Comparison of ENCODE assay signal across 23 cellular contexts in genomic region chr20:60729119-60729900, GRCh38.
DNase-seq lines count a peak whose midpoint lies in the region; ATAC-seq, FAIRE-seq and TF ChIP-seq lines count a peak whose summit lies in the region.
"Had no signal": no experiment of that assay in that cellular context is flagged by ENCODE, and none has a peak within 500 bp of the region (broad histone marks: within the 10 kb centered on the region; RNA-seq: fewer than 3 reads in every experiment).

No MANE protein-coding gene starts in this region.

- H3K23me2 ChIP-seq in H1 (ENCODE audit: low read depth, low read length): no peaks in the 10 kb centered on the region

- H3K56ac ChIP-seq in H1 (replicated peaks; ENCODE audit: insufficient read length, low read depth, low read length): no peak overlapping the region

- H3K4me2 ChIP-seq in H1 (ENCODE audit: insufficient read depth in 1 of 2, low read depth in 2 of 2, low read length in 2 of 2) (peak overlapping the region; percentile 40 to 54), neural progenitor cell (no peak overlapping the region)
- H3K4me2 ChIP-seq: KMS-11, SK-N-SH had no signal

- H3K14ac ChIP-seq in H1 (ENCODE audit: insufficient read length): no peak overlapping the region

- no peak overlapping the region for H3K27ac Mint-ChIP-seq in neural progenitor cell
- H3K27ac Mint-ChIP-seq: CD8-positive, alpha-beta T cell had no signal

- CTCF ChIA-PET in H1 (lab: Charles Lee; ENCODE audit: partially characterized antibody): interaction anchor here (5.2 kb wide), 1 partner anchor 11 kb away, joined by 20 read pairs; no protein-coding TSS in a partner anchor

- no peaks in the 10 kb centered on the region; a peak in 1 of 8 replicates for H3K36me3 ChIP-seq in H1 (ENCODE audit: control insufficient read depth in 2 of 4, insufficient read depth in 4 of 4, low read length in 3 of 4)
- no peaks in the 10 kb centered on the region for H3K36me3 ChIP-seq in neural progenitor cell
- no peaks in the 10 kb centered on the region for H3K36me3 ChIP-seq in adrenal gland (replicated peaks in 1 of 2)

- no peaks in the 10 kb centered on the region for H3K4me1 Mint-ChIP-seq in neural progenitor cell

- peaks cover 6% of the 10 kb centered on the region for H3K9me3 Mint-ChIP-seq in neural progenitor cell

- H3K79me1 ChIP-seq in H1 (ENCODE audit: low read depth, low read length): no peaks in the 10 kb centered on the region

- H3K27ac ChIP-seq in H1 (ENCODE audit: low read depth, low read length) (peak overlapping the region; percentile 24; the same call in 1 of the 2 replicates), neural progenitor cell (no peak overlapping the region), adrenal gland (no peak overlapping the region)
- H3K27ac ChIP-seq: KMS-11 had no signal

- WGBS in H1 (ENCODE audit: extremely low coverage in 1 of 2, insufficient coverage in 1 of 2, insufficient read length in 1 of 2, insufficient replicate concordance in 2 of 2, low coverage in 1 of 2, low lambda C conversion rate in 2 of 2, missing lambda C conversion rate in 1 of 2), 2 experiments: 53% methylated on average over 7 of the region's 7 CpGs; no CpG with 5 or more reads in 1 of the 2 experiments
- WGBS in adrenal gland, 4 donors: 28 to 73% (median 54%) methylated on average over 6 to 7 of the region's 7 CpGs

- TF ChIP-seq RAD21 in H1 (IDR thresholded peaks at IDR 0.05 in 1 of 2, conservative IDR thresholded peaks at IDR 0.05 in 1 of 2; ENCODE audit: low read depth in 2 of 2, low read length in 2 of 2): no peak

- H3K9me3 ChIP-seq in H1 (ENCODE audit: insufficient read depth in 2 of 2, low read depth in 1 of 2, low read length in 1 of 2): peaks cover 2% of the 10 kb centered on the region in 2 experiments; a peak in 2 of 4 replicates
- no peaks in the 10 kb centered on the region for H3K9me3 ChIP-seq in neural progenitor cell (ENCODE audit: low read depth)
- H3K9me3 ChIP-seq in adrenal gland (replicated peaks in 1 of 3): peaks cover 0 to 6% (median 0%) of the 10 kb centered on the region in 3 donors

- H3K23ac ChIP-seq in H1 (ENCODE audit: insufficient read length): no peak overlapping the region

- FAIRE-seq in H1 (lab: Jason Lieb, UNC): peak; percentile 32
- FAIRE-seq: GM12878 had no signal

- POLR2A ChIA-PET in H1 (lab: Charles Lee; ENCODE audit: partially characterized antibody): interaction anchor here (1.0 to 1.1 kb wide), 2 partner anchors 18 to 60 kb away, joined by 3 to 4 read pairs; no protein-coding TSS in a partner anchor

- peak overlapping the region; percentile 35 for H2BK120ac ChIP-seq in H1 (replicated peaks; ENCODE audit: low read depth, low read length)

- H3K27me3 ChIP-seq in H1 (replicated peaks in 1 of 4; ENCODE audit: control insufficient read depth in 3 of 4, extremely low read depth in 1 of 4, insufficient read depth in 3 of 4, low read length in 3 of 4) (no peaks in the 10 kb centered on the region; a peak in 1 of 7 replicates), neural progenitor cell (no peaks in the 10 kb centered on the region), adrenal gland (no peaks in the 10 kb centered on the region)

- peaks cover 4% of the 10 kb centered on the region for H3K27me3 Mint-ChIP-seq in neural progenitor cell (ENCODE audit: insufficient read depth, low read depth)

- ATAC-seq in omental fat pad (ENCODE audit: low FRiP score) (no peak), HG02840 (IDR thresholded peaks at IDR 0.05; ENCODE audit: low FRiP score, unreplicated experiment) (no peak)
- ATAC-seq: CD8-positive, alpha-beta T cell; GM12878; HCT116; Panc1 had no signal

- peak overlapping the region; percentile 100; the same call in 1 of the 2 replicates for H2BK20ac ChIP-seq in H1 (ENCODE audit: low read length)

- H2BK5ac ChIP-seq in H1 (ENCODE audit: low read depth, low read length): peak overlapping the region; percentile 74

- peak overlapping the region; percentile 9 for H3K18ac ChIP-seq in H1 (ENCODE audit: extremely low read depth, low read length)

- H4K5ac ChIP-seq in H1 (ENCODE audit: insufficient read length, low read depth, low read length): peak overlapping the region; percentile 32

- H3K9ac ChIP-seq in H1 (replicated peaks in 1 of 4; ENCODE audit: extremely low read depth in 1 of 4, low read depth in 3 of 4, low read length in 3 of 4) (no peak overlapping the region), neural progenitor cell (no peak overlapping the region)
- H3K9ac ChIP-seq: KMS-11, SK-N-SH had no signal

- H3K79me2 ChIP-seq in H1 (ENCODE audit: control insufficient read depth in 1 of 2, insufficient read depth in 2 of 2, low read length in 2 of 2) (no peaks in the 10 kb centered on the region), neural progenitor cell (ENCODE audit: low read depth) (no peaks in the 10 kb centered on the region)

- H3K4ac ChIP-seq in H1 (replicated peaks; ENCODE audit: insufficient read length, low read depth, low read length): peak overlapping the region; percentile 55

- H2AFZ ChIP-seq in H1 (ENCODE audit: low read length): no peak overlapping the region
- H2AFZ ChIP-seq in neural progenitor cell (replicated peaks): no peak overlapping the region

- H3K36me3 Mint-ChIP-seq in neural progenitor cell: no peaks in the 10 kb centered on the region
- H3K36me3 Mint-ChIP-seq: CD8-positive, alpha-beta T cell had no signal

- H3K4me3 ChIP-seq in H1 (ENCODE audit: extremely low read depth in 1 of 4, insufficient read depth in 2 of 4, low read depth in 3 of 4, low read length in 4 of 4) (peak overlapping the region in 1 of 4 experiments; percentile 9; a peak in 1 of 8 replicates), neural progenitor cell (no peak overlapping the region), adrenal gland (no peak overlapping the region)
- H3K4me3 ChIP-seq: GM12878 had no signal

- DNase-seq in NCI-H2171 treated with DMSO at 0.1 percent for 48 hours (lab: John Stamatoyannopoulos, UW) (peak; percentile 6), NCI-H2171 (lab: John Stamatoyannopoulos, UW) (no peak), NCI-H526 (lab: John Stamatoyannopoulos, UW) (peak; percentile 81 to 85), H1 (ENCODE audit: low read depth in 1 of 2, low spot score in 2 of 2) (no peak), neural progenitor cell (ENCODE audit: low spot score) (peak; percentile 10), omental fat pad (ENCODE audit: low spot score) (no peak), adrenal gland (no peak)
- DNase-seq: 8988T; C1 segment of cervical spinal cord; CD8-positive, alpha-beta T cell; DND-41; NCI-H1105 treated with DMSO at 0.1 percent for 48 hours; NCI-H1694; NCI-H2081; NCI-H510A treated with DMSO at 0.1 percent for 48 hours; SIG-M5; SK-N-SH; T-helper 2 cell had no signal

- H4K20me1 ChIP-seq in H1 (replicated peaks in 1 of 2; ENCODE audit: control insufficient read depth in 1 of 2, insufficient read depth in 2 of 2, low read length in 2 of 2): no peaks in the 10 kb centered on the region
- no peaks in the 10 kb centered on the region for H4K20me1 ChIP-seq in neural progenitor cell (ENCODE audit: low read depth)

- TF ChIP-seq POLR2A in H1 (IDR thresholded peaks at IDR 0.05; ENCODE audit: control extremely low read depth in 1 of 2, low read depth in 2 of 2, low read length in 2 of 2) (no peak), adrenal gland (IDR thresholded peaks at IDR 0.05) (no peak)

- intact Hi-C loops in adrenal gland (cut with DNase I): no loop called here

- no peak for TF ChIP-seq EP300 in H1 (IDR thresholded peaks at IDR 0.05; ENCODE audit: borderline replicate concordance in 1 of 2, low read depth in 2 of 2, low read length in 2 of 2)

- no peaks in the 10 kb centered on the region for H3F3A ChIP-seq in neural progenitor cell (ENCODE audit: low read depth)

- TF ChIP-seq CTCF in H1 (IDR thresholded peaks at IDR 0.05; ENCODE audit: control extremely low read depth in 1 of 3, insufficient read depth in 1 of 3, low read depth in 1 of 3, low read length in 3 of 3) (no peak), neural progenitor cell (IDR thresholded peaks at IDR 0.05) (no peak), omental fat pad (IDR thresholded peaks at IDR 0.05) (no peak), adrenal gland (IDR thresholded peaks at IDR 0.05) (no peak)

- H2BK15ac ChIP-seq in H1 (ENCODE audit: low read length): no peak overlapping the region

- no peak overlapping the region for H4K8ac ChIP-seq in H1 (ENCODE audit: extremely low read depth, insufficient read depth, low read length)

- peak overlapping the region; percentile 11; the same call in 1 of the 2 replicates for H2AK5ac ChIP-seq in H1 (ENCODE audit: low read depth, low read length)

- H4K91ac ChIP-seq in H1 (replicated peaks; ENCODE audit: insufficient read length, low read length): peak overlapping the region; percentile 83

- H2BK12ac ChIP-seq in H1 (ENCODE audit: low read depth, low read length): peak overlapping the region; percentile 99

- peaks cover 11 to 27% (median 18%) of the 10 kb centered on the region in 4 experiments for H3K4me1 ChIP-seq in H1 (replicated peaks in 1 of 4; ENCODE audit: control insufficient read depth in 3 of 4, insufficient read depth in 4 of 4, low read length in 3 of 4)
- H3K4me1 ChIP-seq in neural progenitor cell: peaks cover 8% of the 10 kb centered on the region
- no peaks in the 10 kb centered on the region for H3K4me1 ChIP-seq in adrenal gland (replicated peaks in 1 of 2)

- no peak overlapping the region for H3K4me3 Mint-ChIP-seq in neural progenitor cell
- H3K4me3 Mint-ChIP-seq: CD8-positive, alpha-beta T cell had no signal

TF ChIP-seq in H1, 55 proteins besides CTCF, POLR2A, EP300 and RAD21:
- TF ChIP-seq TCF12 (IDR thresholded peaks at IDR 0.05; ENCODE audit: low read depth, low read length) (no peak), TBP (IDR thresholded peaks at IDR 0.05; ENCODE audit: low read depth, low read length) (no peak), EZH2 (IDR thresholded peaks at IDR 0.05; ENCODE audit: low read depth, low read length, severe bottlenecking) (no peak), CHD2 (IDR thresholded peaks at IDR 0.05; ENCODE audit: low read length) (no peak), CEBPB (IDR thresholded peaks at IDR 0.05; ENCODE audit: low read depth, low read length) (peak; percentile 58; the same call in 1 of the 2 replicates), HDAC6 (IDR thresholded peaks at IDR 0.05; ENCODE audit: low read depth, low read length) (no peak)

Comparison
In these comparisons a context has a peak if more than half of its experiments do, and no peak if none do; other contexts are left out.
1. DNase-seq: peak in NCI-H2171 treated with DMSO at 0.1 percent for 48 hours (single experiment), NCI-H526 (2 of 2) and neural progenitor cell (single experiment); none in NCI-H2171 (single experiment), H1 (0 of 2), omental fat pad (single experiment) and adrenal gland (0 of 7).